ENCODE assay signal across 8 cellular contexts in genomic region chr11:108135845-108136599, GRCh38. TPM values are rescaled to one million over a fixed set of nuclear protein-coding genes. Genes with fewer than 3 reads are reported as not detected.
DNase-seq lines count a peak whose midpoint lies in the region; ATAC-seq and TF ChIP-seq lines count a peak whose summit lies in the region.

No MANE protein-coding gene starts in this region.

- POLR2A ChIA-PET in GM10248 (lab: Yijun Ruan, JAX) = no interaction called here
- POLR2A ChIA-PET in activated CD4-positive, alpha-beta T cell treated with anti-CD3 and anti-CD28 coated beads, Interleukin-2, amount 10 ng/mL, durations not matched to agents 7 days and 5 days (lab: Charles Lee) = interaction anchor here (0.7 kb wide), 1 partner anchor 94 kb away, joined by 5 read pairs; no protein-coding TSS in a partner anchor

- H3K9me3 ChIP-seq in right lobe of liver (no peaks in the 10 kb centered on the region), colonic mucosa (no peaks in the 10 kb centered on the region)

- ATAC-seq in right lobe of liver = peak; percentile 19 to 49 (median 30)
- ATAC-seq in HG03342 (IDR thresholded peaks at IDR 0.05; ENCODE audit: unreplicated experiment) = no peak
- ATAC-seq in GM19467 (IDR thresholded peaks at IDR 0.05; ENCODE audit: unreplicated experiment) = no peak

- peak overlapping the region; percentile 36 for H3K27ac Mint-ChIP-seq in HFFc6
- peak overlapping the region; percentile 46 for H3K27ac Mint-ChIP-seq in activated CD4-positive, alpha-beta T cell treated with anti-CD3 and anti-CD28 coated beads, Interleukin-2, amount 10 ng/mL, durations not matched to agents 7 days and 5 days

- DNase-seq in GM10248 (ENCODE audit: extremely low spot score) (peak; percentile 38), HFFc6 (peak; percentile 54), right lobe of liver (no peak), colonic mucosa (no peak), D341Med (ENCODE audit: low spot score) (no peak)
- DNase-seq in activated CD4-positive, alpha-beta T cell treated with anti-CD3 and anti-CD28 coated beads, Interleukin-2, amount 10 ng/mL, durations not matched to agents 7 days and 5 days = peak; percentile 32

- H3K4me3 ChIP-seq in right lobe of liver (no peak overlapping the region), colonic mucosa (no peak overlapping the region)

- H3K9me3 Mint-ChIP-seq in HFFc6 = no peaks in the 10 kb centered on the region
- no peaks in the 10 kb centered on the region for H3K9me3 Mint-ChIP-seq in activated CD4-positive, alpha-beta T cell treated with anti-CD3 and anti-CD28 coated beads, Interleukin-2, amount 10 ng/mL, durations not matched to agents 7 days and 5 days

- H3K27me3 Mint-ChIP-seq in HFFc6 (ENCODE audit: insufficient read depth) = no peaks in the 10 kb centered on the region; the same call in 1 of the 2 replicates
- no peaks in the 10 kb centered on the region for H3K27me3 Mint-ChIP-seq in activated CD4-positive, alpha-beta T cell treated with anti-CD3 and anti-CD28 coated beads, Interleukin-2, amount 10 ng/mL, durations not matched to agents 7 days and 5 days

- no peak for TF ChIP-seq POLR2A in right lobe of liver (IDR thresholded peaks at IDR 0.05)

- CTCF ChIA-PET in GM10248 (lab: Yijun Ruan, JAX) = no interaction called here
- CTCF ChIA-PET in activated CD4-positive, alpha-beta T cell treated with anti-CD3 and anti-CD28 coated beads, Interleukin-2, amount 10 ng/mL, durations not matched to agents 7 days and 5 days (lab: Charles Lee) = interaction anchor here (1.0 to 1.6 kb wide), 2 partner anchors 19 to 36 kb away, joined by 3 to 4 read pairs; no protein-coding TSS in a partner anchor

- TF ChIP-seq CTCF in GM10248 (IDR thresholded peaks at IDR 0.05; ENCODE audit: control extremely low read depth, extremely low read depth, low read depth, missing control alignments) = peak; percentile 45
- TF ChIP-seq CTCF in HFFc6 (IDR thresholded peaks at IDR 0.05) = peak; percentile 65
- peak in 3 of 4 donors; percentile 5 to 24 (median 20) for TF ChIP-seq CTCF in right lobe of liver (IDR thresholded peaks at IDR 0.05)
- no peak for TF ChIP-seq CTCF in colonic mucosa (IDR thresholded peaks at IDR 0.05)

- H3K4me1 ChIP-seq in right lobe of liver (peaks cover 0 to 5% (median 0%) of the 10 kb centered on the region in 4 donors), colonic mucosa (no peaks in the 10 kb centered on the region)

- 54% methylated on average over 2 of the region's 2 CpGs for WGBS in right lobe of liver (ENCODE audit: insufficient coverage, low coverage, low lambda C conversion rate, missing lambda C conversion rate)

- peaks cover 16% of the 10 kb centered on the region for H3K36me3 Mint-ChIP-seq in HFFc6 (ENCODE audit: low read depth)
- H3K36me3 Mint-ChIP-seq in activated CD4-positive, alpha-beta T cell treated with anti-CD3 and anti-CD28 coated beads, Interleukin-2, amount 10 ng/mL, durations not matched to agents 7 days and 5 days (ENCODE audit: low read depth) = peaks cover 51% of the 10 kb centered on the region

- intact Hi-C loops in right lobe of liver (cut with DNase I) (loop anchor here in 1 of 2 donors (10.0 kb wide), 1 partner anchor 49 kb away; no protein-coding TSS in a partner anchor), colonic mucosa (cut with DNase I) (no loop called here)

- H3K36me3 ChIP-seq in right lobe of liver (peaks cover 3 to 69% (median 41%) of the 10 kb centered on the region in 4 donors), colonic mucosa (peaks cover 3% of the 10 kb centered on the region)

- no peak overlapping the region for H3K4me3 Mint-ChIP-seq in HFFc6
- H3K4me3 Mint-ChIP-seq in activated CD4-positive, alpha-beta T cell treated with anti-CD3 and anti-CD28 coated beads, Interleukin-2, amount 10 ng/mL, durations not matched to agents 7 days and 5 days = no peak overlapping the region

- H3K9ac ChIP-seq in colonic mucosa (ENCODE audit: low read depth in 2 of 2, low read length in 2 of 2) = no peak overlapping the region

- H3K27me3 ChIP-seq in right lobe of liver (no peaks in the 10 kb centered on the region), colonic mucosa (no peaks in the 10 kb centered on the region)

- H3K27ac ChIP-seq in right lobe of liver = no peak overlapping the region
- H3K27ac ChIP-seq in colonic mucosa = no peak overlapping the region

- H3K4me1 Mint-ChIP-seq in HFFc6 (ENCODE audit: low read depth) = peaks cover 12% of the 10 kb centered on the region
- H3K4me1 Mint-ChIP-seq in activated CD4-positive, alpha-beta T cell treated with anti-CD3 and anti-CD28 coated beads, Interleukin-2, amount 10 ng/mL, durations not matched to agents 7 days and 5 days = peaks cover 9% of the 10 kb centered on the region

RNA-seq across cellular contexts. Expression of gene ACAT1, which starts 14.7 kb away (rescaled TPM):
- 10 to 100 TPM; 60.0 to 67.4 (median 64.4) TPM for total RNA-seq in HFFc6 (2021; fragmentation: NEBNext Ultra II Directional; extraction: Animal tissue kit (Norgen Biotek cat#: 25700))
- total RNA-seq in activated CD4-positive, alpha-beta T cell treated with anti-CD3 and anti-CD28 coated beads, Interleukin-2, amount 10 ng/mL, durations not matched to agents 7 days and 5 days = 10 to 100 TPM; 42.3 to 46.5 TPM
- total RNA-seq in right lobe of liver = 1,000 to 10,000 TPM in 2 of 6 experiments, 100 to 1,000 TPM in 4; 357 to 1,180 (median 459) TPM
- total RNA-seq in colonic mucosa = 100 to 1,000 TPM in 1 of 2 donors, 10 to 100 TPM in 1; 51.5 to 130 TPM

Comparison
In these comparisons a context has a peak if more than half of its experiments do, and no peak if none do; other contexts are left out.
1. DNase-seq: peak in GM10248 (single experiment), HFFc6 (single experiment) and activated CD4-positive, alpha-beta T cell treated with anti-CD3 and anti-CD28 coated beads, Interleukin-2, amount 10 ng/mL, durations not matched to agents 7 days and 5 days (single experiment); none in right lobe of liver (0 of 3), colonic mucosa (single experiment) and D341Med (single experiment).
2. ATAC-seq: peak in right lobe of liver (4 of 4); none in HG03342 (single experiment) and GM19467 (single experiment).